Comparison of ENCODE assay signal across 9 cellular contexts in the genomic region with DNA sequence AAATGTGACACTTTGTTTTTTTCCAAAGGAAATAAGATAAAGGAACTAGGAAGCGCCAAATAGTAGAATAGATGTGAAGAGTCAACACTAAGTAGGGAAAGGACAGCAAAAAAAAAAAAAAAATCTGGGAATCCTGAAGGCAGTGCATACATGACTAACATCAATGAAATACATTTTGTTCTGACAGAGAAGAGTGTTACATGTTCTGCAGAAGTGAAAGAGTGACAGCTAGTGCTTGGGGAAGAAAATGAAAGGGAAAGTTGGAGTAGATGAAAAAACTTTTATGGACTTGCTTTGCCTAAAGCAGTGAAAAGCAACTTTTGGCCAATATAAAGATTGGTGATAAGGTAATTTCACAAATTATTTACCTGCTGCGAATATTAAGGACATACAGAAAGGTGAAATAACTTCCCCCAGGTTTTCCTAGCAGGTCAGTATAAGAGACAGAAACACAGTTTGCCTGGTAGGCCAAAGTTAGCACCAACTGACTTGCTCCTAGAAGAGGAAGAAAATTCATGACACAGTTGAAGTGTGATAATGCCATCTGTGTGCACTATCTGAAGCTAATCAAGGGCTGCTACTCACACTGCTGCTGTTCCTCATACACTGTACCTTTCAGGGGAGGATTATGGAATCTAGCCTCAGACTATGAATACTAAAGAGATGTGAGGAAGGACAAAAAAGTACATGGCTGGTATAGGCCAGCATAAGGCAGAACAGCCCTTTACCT. TPM values are rescaled to one million over a fixed set of nuclear protein-coding genes. Genes with fewer than 3 reads are reported as not detected.
A peak's percentile ranks its signal among the peaks of the same experiment; 100 is the strongest.
DNase-seq lines count a peak whose midpoint lies in the region; ATAC-seq, FAIRE-seq and TF ChIP-seq lines count a peak whose summit lies in the region.
"Had no signal": no experiment of that assay in that cellular context is flagged by ENCODE, and none has a peak within 500 bp of the region (broad histone marks: within the 10 kb centered on the region; RNA-seq: fewer than 3 reads in every experiment).

No MANE protein-coding gene starts in this region.

- H3K36me3 ChIP-seq in BE2C, result no peaks in the 10 kb centered on the region; the same call in 1 of the 2 replicates
- H3K36me3 ChIP-seq: gastrocnemius medialis had no signal

- H3K9me3 ChIP-seq in BE2C, result no peaks in the 10 kb centered on the region
- H3K9me3 ChIP-seq: gastrocnemius medialis had no signal

- peak; percentile 76 for ATAC-seq in GM19452 (IDR thresholded peaks at IDR 0.05; ENCODE audit: unreplicated experiment)
- ATAC-seq in esophagus mucosa, result no peak

- in situ Hi-C loops in ACHN (cut with HindIII; ENCODE audit: low pct_ligation_motif_present, low pct_unique_long_range_greater_than_20kb, low sequenced_read_pairs), result no loop called here

- no peaks in the 10 kb centered on the region for H3K4me1 ChIP-seq in BE2C

- DNase-seq in ACHN (peak; percentile 24), LNCaP clone FGC (ENCODE audit: low read depth) (no peak), fibroblast of mammary gland (ENCODE audit: low read depth) (peak; percentile 13), BE2C (no peak), kidney tubule cell (ENCODE audit: low spot score) (no peak), urothelium cell line (ENCODE audit: low spot score) (no peak)
- DNase-seq: gastrocnemius medialis had no signal

- no peaks in the 10 kb centered on the region for H3K27me3 ChIP-seq in BE2C
- H3K27me3 ChIP-seq: gastrocnemius medialis had no signal

- no peak for FAIRE-seq in urothelium cell line (lab: Jason Lieb, UNC)

- TF ChIP-seq CTCF in LNCaP clone FGC (IDR thresholded peaks at IDR 0.05; ENCODE audit: control insufficient read depth, extremely low read depth, insufficient read depth), result peak; percentile 27; the same call in 1 of the 2 replicates
- TF ChIP-seq CTCF in fibroblast of mammary gland (conservative IDR thresholded peaks at IDR 0.05; ENCODE audit: control insufficient read depth, insufficient read depth, low read depth, low read length), result no peak
- TF ChIP-seq CTCF in BE2C (IDR thresholded peaks at IDR 0.05; ENCODE audit: low read depth, low read length), result no peak

- H3K4me3 ChIP-seq in LNCaP clone FGC (ENCODE audit: low read depth, low read length), result no peak overlapping the region
- H3K4me3 ChIP-seq in fibroblast of mammary gland (ENCODE audit: control insufficient read depth, low read depth, low read length), result no peak overlapping the region
- no peak overlapping the region for H3K4me3 ChIP-seq in BE2C (ENCODE audit: low read depth, low read length)
- H3K4me3 ChIP-seq: gastrocnemius medialis had no signal

RNA-seq across cellular contexts. Expression of a gene that starts 38.6 kb away (rescaled TPM):
- polyA plus RNA-seq in BE2C (2012; ENCODE audit: insufficient read depth, insufficient read length, low read depth), result 24.0 TPM
- total RNA-seq in esophagus mucosa, result 7.5 TPM

Comparison
In these comparisons a context has a peak if more than half of its experiments do, and no peak if none do; other contexts are left out.
1. DNase-seq: peak in ACHN (single experiment) and fibroblast of mammary gland (single experiment); none in LNCaP clone FGC (single experiment), BE2C (single experiment), kidney tubule cell (single experiment) and urothelium cell line (single experiment).